37 cellular contexts compared by ENCODE assay signal in the genomic region with DNA sequence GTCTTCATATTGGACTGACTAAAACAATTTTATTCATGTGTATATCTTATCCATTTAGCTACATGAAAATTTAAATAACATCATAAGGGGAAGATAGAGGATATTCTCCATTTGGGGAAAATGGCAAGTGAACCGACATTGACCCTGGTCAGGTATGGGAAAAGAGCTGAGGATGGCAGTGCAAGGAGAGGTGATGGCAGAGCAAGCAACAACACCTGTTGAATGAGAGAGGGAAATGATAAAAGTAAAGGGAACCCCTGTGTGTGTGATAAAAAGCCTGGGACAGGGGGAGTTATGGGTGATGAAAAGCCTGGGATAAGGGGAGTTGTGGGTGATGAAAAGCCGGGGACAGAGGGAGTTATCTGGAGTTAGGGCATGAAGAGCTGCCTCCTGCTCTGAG. TPM values are rescaled to one million over a fixed set of nuclear protein-coding genes. Genes with fewer than 3 reads are reported as not detected.
"Had no signal": no experiment of that assay in that cellular context is flagged by ENCODE, and none has a peak within 500 bp of the region (broad histone marks: within the 10 kb centered on the region; RNA-seq: fewer than 3 reads in every experiment).

No MANE protein-coding gene starts in this region.

- H3K27ac ChIP-seq: KMS-11 had no signal

- H3K4me3 ChIP-seq: MG63 had no signal

- H3K36me3 ChIP-seq: MG63 had no signal

- H3K4me2 ChIP-seq: KMS-11 had no signal

- DNase-seq: Kasumi-1, MG63, MM.1S, MV-4-11, NCI-H1048, NCI-H1092, NCI-H1092 treated with DMSO at 0.1 percent for 48 hours, NCI-H1105, NCI-H1105 treated with DMSO at 0.1 percent for 48 hours, NCI-H1417, NCI-H1417 treated with DMSO at 0.1 percent for 48 hours, NCI-H1436, NCI-H1436 treated with DMSO at 0.1 percent for 48 hours, NCI-H146, NCI-H1694, NCI-H1694 treated with DMSO at 0.1 percent for 48 hours, NCI-H187, NCI-H187 treated with DMSO at 0.1 percent for 48 hours, NCI-H1930, NCI-H2029, NCI-H2029 treated with DMSO at 0.1 percent for 48 hours, NCI-H2081, NCI-H2081 treated with DMSO at 0.1 percent for 48 hours, NCI-H2107, NCI-H2171, NCI-H2171 treated with DMSO at 0.1 percent for 48 hours, NCI-H2227 treated with DMSO at 0.1 percent for 48 hours, NCI-H226, NCI-H345, NCI-H446, NCI-H446 treated with DMSO at 0.1 percent for 48 hours, NCI-H510A had no signal

- H3K9me3 ChIP-seq: MG63 had no signal

RNA-seq across cellular contexts. Expression of gene CLC, which starts 4.0 kb away (rescaled TPM):
- total RNA-seq: LHCN-M2, M059J, MCF 10A, NCI-H460 had no signal

RNA-seq across cellular contexts. Expression of gene LGALS14, which starts 29.6 kb away (rescaled TPM):
- total RNA-seq: LHCN-M2, M059J, MCF 10A, NCI-H460 had no signal

RNA-seq across cellular contexts. Expression of gene LEUTX, which starts 44.8 kb away (rescaled TPM):
- total RNA-seq: LHCN-M2, M059J, MCF 10A, NCI-H460 had no signal
